8 cellular contexts compared by ENCODE assay signal in genomic region chr4:21765810-21766407, GRCh38.
DNase-seq lines count a peak whose midpoint lies in the region; ATAC-seq and TF ChIP-seq lines count a peak whose summit lies in the region.

No MANE protein-coding gene starts in this region.

- H3K4me3 Mint-ChIP-seq in GM23338 (no peak overlapping the region), T-helper 17 cell (no peak overlapping the region)

- H3K27me3 ChIP-seq in GM23338 (ENCODE audit: insufficient read depth) (no peaks in the 10 kb centered on the region), ovary (no peaks in the 10 kb centered on the region)

- H3K36me3 Mint-ChIP-seq in GM23338 (ENCODE audit: low read depth) (no peaks in the 10 kb centered on the region), T-helper 17 cell (ENCODE audit: low read depth) (peaks cover 2% of the 10 kb centered on the region)

- H3K9me3 ChIP-seq in T-helper 17 cell (ENCODE audit: control insufficient read depth, low read length, poor library complexity, severe bottlenecking), result no peaks in the 10 kb centered on the region
- H3K9me3 ChIP-seq in ovary, result no peaks in the 10 kb centered on the region

- peaks cover 11% of the 10 kb centered on the region for H3K4me1 ChIP-seq in GM23338 (ENCODE audit: insufficient read depth)
- H3K4me1 ChIP-seq in ovary (ENCODE audit: insufficient read depth), result peaks cover 1% of the 10 kb centered on the region

- H3K27ac Mint-ChIP-seq in GM23338 (no peak overlapping the region), T-helper 17 cell (no peak overlapping the region)

- H3K4me1 Mint-ChIP-seq in GM23338 (peaks cover 17% of the 10 kb centered on the region), T-helper 17 cell (peaks cover 2% of the 10 kb centered on the region)

- 39 to 50% (median 42%) methylated on average over 8 of the region's 8 CpGs for WGBS in ovary, 3 donors

- H3F3A ChIP-seq in GM23338 (replicated peaks; ENCODE audit: low read depth), result no peaks in the 10 kb centered on the region

- intact Hi-C loops in Right ventricle myocardium inferior (cut with DNase I), result loop anchor here (2.0 to 10.0 kb wide), 2 partner anchors 253 to 991 kb away; no protein-coding TSS in a partner anchor
- intact Hi-C loops in cardiac septum (cut with DNase I), result loop anchor here (2.0 kb wide), 1 partner anchor 253 kb away; no protein-coding TSS in a partner anchor
- intact Hi-C loops in ovary (cut with DNase I), result loop anchor here in 1 of 4 donors (10.0 kb wide), 1 partner anchor 261 kb away; no protein-coding TSS in a partner anchor

- no peak overlapping the region for H2AFZ ChIP-seq in GM23338

- TF ChIP-seq CTCF in GM23338 (conservative IDR thresholded peaks at IDR 0.05; ENCODE audit: low read depth in 2 of 2), result peak; percentile 89 to 95
- TF ChIP-seq CTCF in fibroblast of the aortic adventitia (IDR thresholded peaks at IDR 0.05; ENCODE audit: insufficient read depth, low read length), result peak; percentile 94
- peak in 2 of 3 donors; percentile 35 to 52 for TF ChIP-seq CTCF in ovary (IDR thresholded peaks at IDR 0.05)

- TF ChIP-seq EP300 in ovary (IDR thresholded peaks at IDR 0.05), result no peak

- H4K20me1 ChIP-seq in GM23338 (replicated peaks; ENCODE audit: insufficient read depth), result no peaks in the 10 kb centered on the region

- H3K9me3 Mint-ChIP-seq in GM23338, result no peaks in the 10 kb centered on the region

- no peak overlapping the region for H3K27ac ChIP-seq in GM23338 (ENCODE audit: low read depth)
- no peak overlapping the region for H3K27ac ChIP-seq in ovary

- ATAC-seq in Right ventricle myocardium inferior (peak; percentile 39), GM23338 (peak; percentile 87), T-helper 17 cell (peak; percentile 54), GM19324 (IDR thresholded peaks at IDR 0.05; ENCODE audit: low FRiP score, unreplicated experiment) (no peak)

- H3K36me3 ChIP-seq in GM23338 (ENCODE audit: insufficient read depth), result no peaks in the 10 kb centered on the region
- H3K36me3 ChIP-seq in ovary, result no peaks in the 10 kb centered on the region

- DNase-seq in Right ventricle myocardium inferior (ENCODE audit: missing footprints), result no peak
- no peak for DNase-seq in cardiac septum (ENCODE audit: low spot score)
- DNase-seq in GM23338 (ENCODE audit: low spot score), result peak; percentile 89
- peak; percentile 67 for DNase-seq in M059J (ENCODE audit: low read depth)
- peak in 1 of 3 donors; percentile 4 for DNase-seq in T-helper 17 cell
- peak; percentile 66 for DNase-seq in fibroblast of the aortic adventitia (ENCODE audit: low read depth)
- DNase-seq in ovary, result peak in 1 of 5 donors; percentile 21

- no peak for TF ChIP-seq POLR2A in ovary (IDR thresholded peaks at IDR 0.05)

- H3K27me3 Mint-ChIP-seq in GM23338 (ENCODE audit: insufficient read depth, low read depth, poor library complexity) (no peaks in the 10 kb centered on the region), T-helper 17 cell (peaks cover 7% of the 10 kb centered on the region)

- H3K4me3 ChIP-seq in GM23338, result no peak overlapping the region
- H3K4me3 ChIP-seq in fibroblast of the aortic adventitia (ENCODE audit: low read depth, low read length), result no peak overlapping the region
- H3K4me3 ChIP-seq in ovary, result no peak overlapping the region

- H3K79me2 ChIP-seq in GM23338 (replicated peaks; ENCODE audit: insufficient read depth), result no peaks in the 10 kb centered on the region

- H3K4me2 ChIP-seq in GM23338, result no peak overlapping the region

- H3K9me2 ChIP-seq in GM23338 (ENCODE audit: insufficient read depth), result no peaks in the 10 kb centered on the region

TF ChIP-seq in GM23338, 12 proteins besides CTCF, POLR2A, EP300 and RAD21:
- peak; percentile 38; the same call in 1 of the 2 replicates for TF ChIP-seq NANOG (IDR thresholded peaks at IDR 0.05; ENCODE audit: borderline replicate concordance)
- no peak for TF ChIP-seq CREB1 (CRISPR knock-in tag; IDR thresholded peaks at IDR 0.05; ENCODE audit: low read depth)

Comparison
In these comparisons a context has a peak if more than half of its experiments do, and no peak if none do; other contexts are left out.
1. DNase-seq: peak in GM23338 (single experiment), M059J (single experiment) and fibroblast of the aortic adventitia (single experiment); none in Right ventricle myocardium inferior (single experiment) and cardiac septum (single experiment).
2. CTCF ChIP-seq: peak in every context shown above with its lines; median percentile 94 in fibroblast of the aortic adventitia; 92 in GM23338; 44 in ovary.